In genomic region chr11:16969010-16970004, GRCh38 we compare ENCODE assay signal across 20 cellular contexts. TPM values are rescaled to one million over a fixed set of nuclear protein-coding genes. Genes with fewer than 3 reads are reported as not detected.
DNase-seq lines count a peak whose midpoint lies in the region; ATAC-seq and TF ChIP-seq lines count a peak whose summit lies in the region.
"Had no signal": no experiment of that assay in that cellular context is flagged by ENCODE, and none has a peak within 500 bp of the region (broad histone marks: within the 10 kb centered on the region; RNA-seq: fewer than 3 reads in every experiment).

No MANE protein-coding gene starts in this region.

- DNase-seq in NCI-H510A treated with DMSO at 0.1 percent for 48 hours (lab: John Stamatoyannopoulos, UW) (peak; percentile 38), NCI-H510A (lab: John Stamatoyannopoulos, UW) (no peak), SK-N-SH (peak; percentile 70), hepatocyte (ENCODE audit: low spot score) (peak; percentile 38), LoVo (ENCODE audit: low spot score) (no peak)
- DNase-seq: activated effector memory CD4-positive, alpha-beta T cell treated with Interleukin-2 at 50 U/mL for 16 hours; CD4-positive, alpha-beta T cell; EL; erythroblast; GM23248; heart right ventricle; MM.1S; PC-3; stimulated activated CD4-positive, alpha-beta T cell treated with anti-CD3 and anti-CD28 coated beads, Interleukin-12 subunit alpha, Interleukin-12 subunit beta, amount 100 ng/mL, for 4 hours had no signal

- no peaks in the 10 kb centered on the region for H3K27me3 Mint-ChIP-seq in stimulated activated memory B cell treated with anti-CD40 and anti-IgM and Interleukin-4, amounts not matched to agents 10 μg/mL and 1 μg/mL and 100 μg/mL, for 72 hours
- H3K27me3 Mint-ChIP-seq: CD4-positive, alpha-beta T cell; dendritic cell treated with granulocyte-macrophage colony-stimulating factor and Interleukin-4, amounts not matched to agents 40 ng/mL and 50 ng/mL, for 4 days had no signal

- H3K4me1 ChIP-seq in SK-N-SH (ENCODE audit: control insufficient read depth in 1 of 2, insufficient read depth in 2 of 2, low read depth in 1 of 2, low read length in 1 of 2) = peaks cover 0 to 20% of the 10 kb centered on the region in 2 experiments; a peak in 2 of 4 replicates
- H3K4me1 ChIP-seq in hepatocyte (ENCODE audit: insufficient read depth) = peaks cover 25% of the 10 kb centered on the region
- no peaks in the 10 kb centered on the region for H3K4me1 ChIP-seq in gastroesophageal sphincter
- H3K4me1 ChIP-seq: heart right ventricle, vagina had no signal

- H2AFZ ChIP-seq in SK-N-SH (ENCODE audit: low read depth) (no peak overlapping the region), hepatocyte (no peak overlapping the region)
- H2AFZ ChIP-seq: GM23248 had no signal

- no peak for TF ChIP-seq POLR2A in gastroesophageal sphincter (IDR thresholded peaks at IDR 0.05)

- ATAC-seq in stimulated activated memory B cell treated with anti-CD40 and anti-IgM and Interleukin-4, amounts not matched to agents 10 μg/mL and 1 μg/mL and 100 μg/mL, for 72 hours = no peak
- ATAC-seq in gastroesophageal sphincter = no peak
- no peak for ATAC-seq in HG03460 (IDR thresholded peaks at IDR 0.05; ENCODE audit: unreplicated experiment)
- ATAC-seq: heart right ventricle, PC-3 had no signal

- H4K20me1 ChIP-seq in SK-N-SH (ENCODE audit: insufficient read depth) (no peaks in the 10 kb centered on the region), hepatocyte (ENCODE audit: insufficient read depth, poor library complexity, severe bottlenecking) (no peaks in the 10 kb centered on the region)

- H3K9me2 ChIP-seq in SK-N-SH (no peaks in the 10 kb centered on the region), hepatocyte (replicated peaks; ENCODE audit: insufficient read depth) (no peaks in the 10 kb centered on the region)

- no peaks in the 10 kb centered on the region for H3K9me3 Mint-ChIP-seq in stimulated activated memory B cell treated with anti-CD40 and anti-IgM and Interleukin-4, amounts not matched to agents 10 μg/mL and 1 μg/mL and 100 μg/mL, for 72 hours
- H3K9me3 Mint-ChIP-seq: CD4-positive, alpha-beta T cell; dendritic cell treated with granulocyte-macrophage colony-stimulating factor and Interleukin-4, amounts not matched to agents 40 ng/mL and 50 ng/mL, for 4 days had no signal

- H3K79me2 ChIP-seq in SK-N-SH (ENCODE audit: insufficient read depth) (no peaks in the 10 kb centered on the region), hepatocyte (peaks cover 61% of the 10 kb centered on the region)

- H3K4me1 Mint-ChIP-seq in stimulated activated memory B cell treated with anti-CD40 and anti-IgM and Interleukin-4, amounts not matched to agents 10 μg/mL and 1 μg/mL and 100 μg/mL, for 72 hours = peaks cover 7% of the 10 kb centered on the region

- no peak overlapping the region for H3K4me3 Mint-ChIP-seq in stimulated activated memory B cell treated with anti-CD40 and anti-IgM and Interleukin-4, amounts not matched to agents 10 μg/mL and 1 μg/mL and 100 μg/mL, for 72 hours
- H3K4me3 Mint-ChIP-seq: CD4-positive, alpha-beta T cell; dendritic cell treated with granulocyte-macrophage colony-stimulating factor and Interleukin-4, amounts not matched to agents 40 ng/mL and 50 ng/mL, for 4 days had no signal

- TF ChIP-seq EP300 in SK-N-SH (IDR thresholded peaks at IDR 0.05; ENCODE audit: borderline replicate concordance in 1 of 2, low read depth in 1 of 2, low read length in 1 of 2) = peak in 1 of 2 experiments; percentile 93; a peak in 2 of 4 replicates
- no peak for TF ChIP-seq EP300 in gastroesophageal sphincter (IDR thresholded peaks at IDR 0.05)

- H3K27ac Mint-ChIP-seq in stimulated activated memory B cell treated with anti-CD40 and anti-IgM and Interleukin-4, amounts not matched to agents 10 μg/mL and 1 μg/mL and 100 μg/mL, for 72 hours = peak overlapping the region; percentile 22
- H3K27ac Mint-ChIP-seq: CD4-positive, alpha-beta T cell; dendritic cell treated with granulocyte-macrophage colony-stimulating factor and Interleukin-4, amounts not matched to agents 40 ng/mL and 50 ng/mL, for 4 days had no signal

- CTCF ChIA-PET in SK-N-SH (lab: Yijun Ruan, JAX) = interaction anchor here (0.8 to 1.4 kb wide), 7 partner anchors 23 to 182 kb away, joined by 3 to 5 read pairs (median 4); no protein-coding TSS in a partner anchor

- no peaks in the 10 kb centered on the region for H3F3A ChIP-seq in SK-N-SH (replicated peaks; ENCODE audit: insufficient read depth)

- H3K9me3 ChIP-seq in SK-N-SH = no peaks in the 10 kb centered on the region
- no peaks in the 10 kb centered on the region for H3K9me3 ChIP-seq in hepatocyte (ENCODE audit: low read depth)
- no peaks in the 10 kb centered on the region for H3K9me3 ChIP-seq in gastroesophageal sphincter
- H3K9me3 ChIP-seq: heart right ventricle, vagina had no signal

- no peaks in the 10 kb centered on the region for H3K36me3 ChIP-seq in SK-N-SH (replicated peaks in 1 of 2; ENCODE audit: control insufficient read depth in 1 of 2, insufficient read depth in 2 of 2, low read length in 1 of 2)
- H3K36me3 ChIP-seq in hepatocyte (replicated peaks; ENCODE audit: insufficient read depth, low read depth) = no peaks in the 10 kb centered on the region
- H3K36me3 ChIP-seq in gastroesophageal sphincter = no peaks in the 10 kb centered on the region
- H3K36me3 ChIP-seq: heart right ventricle, vagina had no signal

- POLR2A ChIA-PET in SK-N-SH (lab: Yijun Ruan, JAX) = interaction anchor here (0.9 to 1.1 kb wide), 2 partner anchors 30 to 109 kb away, joined by 3 to 5 read pairs; partner anchors contain the start of gene RPS13

- 24% methylated on average over 5 of the region's 5 CpGs for WGBS in SK-N-SH (ENCODE audit: low lambda C conversion rate)
- WGBS in hepatocyte (ENCODE audit: low lambda C conversion rate, missing lambda C conversion rate) = 55% methylated on average over 5 of the region's 5 CpGs
- 57 to 71% methylated on average over 3 of the region's 5 CpGs for WGBS in gastroesophageal sphincter (ENCODE audit: low coverage in 1 of 2), 2 donors

- H3K27ac ChIP-seq in SK-N-SH (ENCODE audit: low read depth in 2 of 2, low read length in 1 of 2) (peak overlapping the region in 1 of 2 experiments; percentile 43; a peak in 2 of 4 replicates), hepatocyte (peak overlapping the region; percentile 46), gastroesophageal sphincter (no peak overlapping the region)
- H3K27ac ChIP-seq: GM23248, heart right ventricle, SK-N-MC, vagina had no signal

- H3K27me3 ChIP-seq in SK-N-SH (ENCODE audit: insufficient read depth) (no peaks in the 10 kb centered on the region), hepatocyte (no peaks in the 10 kb centered on the region), gastroesophageal sphincter (no peaks in the 10 kb centered on the region)
- H3K27me3 ChIP-seq: heart right ventricle, vagina had no signal

- no peak overlapping the region for H3K9ac ChIP-seq in SK-N-SH
- H3K9ac ChIP-seq: GM23248 had no signal

- H3K4me3 ChIP-seq in SK-N-SH (ENCODE audit: low read depth in 2 of 2, low read length in 1 of 2) (no peak overlapping the region), hepatocyte (no peak overlapping the region), gastroesophageal sphincter (no peak overlapping the region)
- H3K4me3 ChIP-seq: GM23248, heart right ventricle, SK-N-MC, vagina had no signal

- no peaks in the 10 kb centered on the region for H3K36me3 Mint-ChIP-seq in stimulated activated memory B cell treated with anti-CD40 and anti-IgM and Interleukin-4, amounts not matched to agents 10 μg/mL and 1 μg/mL and 100 μg/mL, for 72 hours

- TF ChIP-seq CTCF in SK-N-SH (IDR thresholded peaks at IDR 0.05) = no peak
- TF ChIP-seq CTCF in hepatocyte (IDR thresholded peaks at IDR 0.05; ENCODE audit: poor library complexity) = no peak
- TF ChIP-seq CTCF in gastroesophageal sphincter (IDR thresholded peaks at IDR 0.05) = no peak

- no peak overlapping the region for H3K4me2 ChIP-seq in SK-N-SH
- peak overlapping the region; percentile 15 for H3K4me2 ChIP-seq in hepatocyte

- TF ChIP-seq RAD21 in SK-N-SH (IDR thresholded peaks at IDR 0.05; ENCODE audit: low read length) = peak; percentile 2; the same call in 1 of the 2 replicates

TF ChIP-seq in SK-N-SH, 30 proteins besides CTCF, POLR2A, EP300 and RAD21:
- peak; percentile 57 for TF ChIP-seq CHD2 (IDR thresholded peaks at IDR 0.05; ENCODE audit: low read length, partially characterized antibody)
- TF ChIP-seq FOXJ3 (CRISPR knock-in tag; IDR thresholded peaks at IDR 0.05) = peak; percentile 86
- TF ChIP-seq NFIC (IDR thresholded peaks at IDR 0.05; ENCODE audit: borderline replicate concordance) = no peak
- peak; percentile 97 for TF ChIP-seq RCOR1 (IDR thresholded peaks at IDR 0.05; ENCODE audit: low read length)
- peak; percentile 74 for TF ChIP-seq MXI1 (IDR thresholded peaks at IDR 0.05; ENCODE audit: low read depth, low read length)
- no peak for TF ChIP-seq EZH2phosphoT487 (IDR thresholded peaks at IDR 0.05; ENCODE audit: borderline replicate concordance, low read depth)
- no peak for TF ChIP-seq FOSL2 (IDR thresholded peaks at IDR 0.05; ENCODE audit: borderline replicate concordance, low read depth)
- peak; percentile 53; the same call in 1 of the 2 replicates for TF ChIP-seq TCF12 (IDR thresholded peaks at IDR 0.05)
- peak; percentile 99 for TF ChIP-seq GATA2 (CRISPR knock-in tag; IDR thresholded peaks at IDR 0.05)

RNA-seq across cellular contexts. Expression of gene PLEKHA7, which starts 44.9 kb away (rescaled TPM):
- polyA plus RNA-seq in SK-N-SH (2012; rRNA removed) (0.08 and 0.12 TPM in 2 replicates), hepatocyte (16.7 and 18.2 TPM in 2 replicates)
- polyA plus RNA-seq in SK-N-SH (2012; cell fraction: cytosol; rRNA removed) = 0.03 and 0.04 TPM in 2 replicates
- 0.45 and 0.46 TPM in 2 replicates for polyA plus RNA-seq in SK-N-SH (2012; cell fraction: nucleus; rRNA removed)
- total RNA-seq in hepatocyte (25.4 and 35.6 TPM in 2 replicates), gastroesophageal sphincter (10 to 100 TPM in 3 of 4 donors, 1 to 10 TPM in 1; 8.6 to 13.2 (median 12.2) TPM)
- polyA plus RNA-seq: GM23248 had no signal

Comparison
In these comparisons a context has a peak if more than half of its experiments do, and no peak if none do; other contexts are left out.
1. DNase-seq: peak in NCI-H510A treated with DMSO at 0.1 percent for 48 hours (single experiment), SK-N-SH (single experiment) and hepatocyte (single experiment); none in NCI-H510A (single experiment) and LoVo (single experiment).